ENCODE assay signal across 15 cellular contexts in the genomic region with DNA sequence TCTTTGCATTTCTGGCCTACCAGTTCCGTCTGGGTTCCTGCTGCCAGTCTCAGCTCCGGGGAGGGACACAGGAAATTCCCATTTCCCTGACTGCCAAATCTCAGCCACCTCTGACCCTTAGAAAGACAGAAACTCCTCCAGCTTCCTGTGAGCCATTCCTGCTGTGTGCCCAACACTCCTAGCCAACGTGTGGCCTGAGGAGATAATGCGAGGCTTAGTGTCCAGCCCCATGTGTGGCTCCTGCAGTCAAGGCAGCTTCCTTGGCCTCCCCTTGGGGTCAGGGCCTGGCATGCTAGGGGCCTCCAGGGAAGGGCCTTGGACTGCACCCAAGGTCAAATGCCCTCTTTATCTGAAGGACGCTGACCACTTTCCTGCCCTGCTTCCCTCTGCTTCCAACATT. TPM values are rescaled to one million over a fixed set of nuclear protein-coding genes. Genes with fewer than 3 reads are reported as not detected.
"Had no signal": no experiment of that assay in that cellular context is flagged by ENCODE, and none has a peak within 500 bp of the region (broad histone marks: within the 10 kb centered on the region; RNA-seq: fewer than 3 reads in every experiment).

No MANE protein-coding gene starts in this region.

- H3K4me3 ChIP-seq: ascending aorta, gastroesophageal sphincter, lower lobe of right lung, upper lobe of left lung had no signal

- H3K27me3 ChIP-seq: ascending aorta, upper lobe of left lung had no signal

- H3K4me3 Mint-ChIP-seq: activated CD4-positive, alpha-beta memory T cell treated with anti-CD3 and anti-CD28 coated beads for 36 hours; activated naive CD8-positive, alpha-beta T cell treated with anti-CD3 and anti-CD28 coated beads, Interleukin-2, amount 10 ng/mL, durations not matched to agents 7 days and 5 days; activated T-cell treated with anti-CD3 and anti-CD28 coated beads, Interleukin-2, amount 50 U/mL, for 72 hours; naive B cell; stimulated activated memory B cell treated with anti-CD40 and anti-IgM and Interleukin-4, amounts not matched to agents 10 μg/mL and 1 μg/mL and 100 μg/mL, for 72 hours; T-helper 17 cell had no signal

- H3K36me3 ChIP-seq: ascending aorta, gastroesophageal sphincter, lower lobe of right lung, upper lobe of left lung had no signal

- ATAC-seq: activated T-cell treated with anti-CD3 and anti-CD28 coated beads, Interleukin-2, amount 50 U/mL, for 72 hours; gastroesophageal sphincter; stimulated activated memory B cell treated with anti-CD40 and anti-IgM and Interleukin-4, amounts not matched to agents 10 μg/mL and 1 μg/mL and 100 μg/mL, for 72 hours; T-helper 17 cell had no signal

- H3K27ac ChIP-seq: ascending aorta, gastroesophageal sphincter, lower lobe of right lung, parathyroid adenoma, upper lobe of left lung had no signal

- H3K27ac Mint-ChIP-seq: activated CD4-positive, alpha-beta memory T cell treated with anti-CD3 and anti-CD28 coated beads for 36 hours; activated naive CD8-positive, alpha-beta T cell treated with anti-CD3 and anti-CD28 coated beads, Interleukin-2, amount 10 ng/mL, durations not matched to agents 7 days and 5 days; activated T-cell treated with anti-CD3 and anti-CD28 coated beads, Interleukin-2, amount 50 U/mL, for 72 hours; naive B cell; stimulated activated memory B cell treated with anti-CD40 and anti-IgM and Interleukin-4, amounts not matched to agents 10 μg/mL and 1 μg/mL and 100 μg/mL, for 72 hours; T-helper 17 cell had no signal

- H2AFZ ChIP-seq: parathyroid adenoma had no signal

- H3K4me1 Mint-ChIP-seq: activated naive CD8-positive, alpha-beta T cell treated with anti-CD3 and anti-CD28 coated beads, Interleukin-2, amount 10 ng/mL, durations not matched to agents 7 days and 5 days; naive B cell; stimulated activated memory B cell treated with anti-CD40 and anti-IgM and Interleukin-4, amounts not matched to agents 10 μg/mL and 1 μg/mL and 100 μg/mL, for 72 hours had no signal

- H3K79me2 ChIP-seq: parathyroid adenoma had no signal

- H3K9me3 ChIP-seq: ascending aorta, gastroesophageal sphincter, lower lobe of right lung, upper lobe of left lung had no signal

- DNase-seq: activated CD4-positive, alpha-beta memory T cell treated with anti-CD3 and anti-CD28 coated beads for 36 hours; activated gamma-delta T cell treated with Interleukin-2 at 50 U/mL for 16 hours; activated naive CD8-positive, alpha-beta T cell treated with anti-CD3 and anti-CD28 coated beads, Interleukin-2, amount 10 ng/mL, durations not matched to agents 7 days and 5 days; activated T-cell treated with anti-CD3 and anti-CD28 coated beads, Interleukin-2, amount 50 U/mL, for 72 hours; kidney; lower lobe of right lung; naive B cell; small intestine; substantia nigra; T-helper 17 cell; upper lobe of left lung had no signal

- H3K9ac ChIP-seq: parathyroid adenoma had no signal

- H3K36me3 Mint-ChIP-seq: activated CD4-positive, alpha-beta memory T cell treated with anti-CD3 and anti-CD28 coated beads for 36 hours; activated naive CD8-positive, alpha-beta T cell treated with anti-CD3 and anti-CD28 coated beads, Interleukin-2, amount 10 ng/mL, durations not matched to agents 7 days and 5 days; naive B cell; stimulated activated memory B cell treated with anti-CD40 and anti-IgM and Interleukin-4, amounts not matched to agents 10 μg/mL and 1 μg/mL and 100 μg/mL, for 72 hours had no signal

- H3K9me3 Mint-ChIP-seq: activated CD4-positive, alpha-beta memory T cell treated with anti-CD3 and anti-CD28 coated beads for 36 hours; activated naive CD8-positive, alpha-beta T cell treated with anti-CD3 and anti-CD28 coated beads, Interleukin-2, amount 10 ng/mL, durations not matched to agents 7 days and 5 days had no signal

RNA-seq across cellular contexts. Expression of a gene that starts 45.1 kb away (rescaled TPM):
- total RNA-seq: activated CD4-positive, alpha-beta memory T cell treated with anti-CD3 and anti-CD28 coated beads for 36 hours had no signal
